ENCODE assay signal across 15 cellular contexts in the genomic region with DNA sequence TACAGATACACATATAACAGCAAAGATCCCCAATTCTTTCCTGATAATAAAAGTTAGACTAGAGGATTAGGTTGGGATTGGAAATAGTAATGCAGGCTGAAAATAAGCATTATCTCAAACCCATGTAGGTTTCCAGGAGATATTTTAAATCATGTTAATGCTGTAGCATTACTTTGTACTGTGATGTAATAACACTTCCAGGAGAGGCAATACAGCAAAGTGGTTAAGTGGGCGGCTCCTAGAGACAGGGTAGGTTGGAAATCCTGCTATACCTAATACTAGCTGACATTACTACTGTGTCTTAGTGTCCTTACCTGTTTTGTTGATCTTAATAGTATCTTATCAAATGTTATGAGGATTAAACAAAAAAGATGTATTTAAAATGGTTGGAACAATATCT. TPM values are rescaled to one million over a fixed set of nuclear protein-coding genes. Genes with fewer than 3 reads are reported as not detected.
"Had no signal": no experiment of that assay in that cellular context is flagged by ENCODE, and none has a peak within 500 bp of the region (broad histone marks: within the 10 kb centered on the region; RNA-seq: fewer than 3 reads in every experiment).

No MANE protein-coding gene starts in this region.

- H3K27ac Mint-ChIP-seq: activated CD4-positive, alpha-beta memory T cell treated with anti-CD3 and anti-CD28 coated beads for 36 hours; dendritic cell treated with granulocyte-macrophage colony-stimulating factor and Interleukin-4, amounts not matched to agents 40 ng/mL and 50 ng/mL, for 4 days; natural killer cell had no signal

- H3K27ac ChIP-seq: neutrophil, parathyroid adenoma, WERI-Rb-1 had no signal

- H3K9me3 Mint-ChIP-seq: activated CD4-positive, alpha-beta memory T cell treated with anti-CD3 and anti-CD28 coated beads for 36 hours; dendritic cell treated with granulocyte-macrophage colony-stimulating factor and Interleukin-4, amounts not matched to agents 40 ng/mL and 50 ng/mL, for 4 days; natural killer cell had no signal

- H3K4me1 Mint-ChIP-seq: natural killer cell had no signal

- H3K27me3 Mint-ChIP-seq: activated CD4-positive, alpha-beta memory T cell treated with anti-CD3 and anti-CD28 coated beads for 36 hours; activated CD4-positive, alpha-beta T cell treated with anti-CD3 and anti-CD28 coated beads for 36 hours; dendritic cell treated with granulocyte-macrophage colony-stimulating factor and Interleukin-4, amounts not matched to agents 40 ng/mL and 50 ng/mL, for 4 days had no signal

- H3K4me3 Mint-ChIP-seq: activated CD4-positive, alpha-beta memory T cell treated with anti-CD3 and anti-CD28 coated beads for 36 hours; activated CD4-positive, alpha-beta T cell treated with anti-CD3 and anti-CD28 coated beads for 36 hours; dendritic cell treated with granulocyte-macrophage colony-stimulating factor and Interleukin-4, amounts not matched to agents 40 ng/mL and 50 ng/mL, for 4 days; natural killer cell had no signal

- ATAC-seq: activated CD4-positive, alpha-beta T cell treated with anti-CD3 and anti-CD28 coated beads for 36 hours; natural killer cell had no signal

- DNase-seq: activated CD4-positive, alpha-beta memory T cell treated with anti-CD3 and anti-CD28 coated beads for 36 hours; activated CD4-positive, alpha-beta T cell treated with anti-CD3 and anti-CD28 coated beads for 36 hours; activated gamma-delta T cell; activated T-cell treated with anti-CD3 and anti-CD28 coated beads, Interleukin-2, amount 50 U/mL, for 48 hours; aorta; cerebellar nuclear complex; effector memory CD4-positive, alpha-beta T cell; foreskin melanocyte; mesendoderm; natural killer cell; stimulated activated CD4-positive, alpha-beta T cell treated with anti-CD3 and anti-CD28 coated beads, Interleukin-1b, Interleukin-23, amount 100 ng/mL, for 48 hours; WERI-Rb-1 had no signal

RNA-seq across cellular contexts. Expression of gene ARL9, which starts 59.9 kb away (rescaled TPM):
- total RNA-seq: activated CD4-positive, alpha-beta memory T cell treated with anti-CD3 and anti-CD28 coated beads for 36 hours had no signal
